10 cellular contexts compared by ENCODE assay signal in the genomic region with DNA sequence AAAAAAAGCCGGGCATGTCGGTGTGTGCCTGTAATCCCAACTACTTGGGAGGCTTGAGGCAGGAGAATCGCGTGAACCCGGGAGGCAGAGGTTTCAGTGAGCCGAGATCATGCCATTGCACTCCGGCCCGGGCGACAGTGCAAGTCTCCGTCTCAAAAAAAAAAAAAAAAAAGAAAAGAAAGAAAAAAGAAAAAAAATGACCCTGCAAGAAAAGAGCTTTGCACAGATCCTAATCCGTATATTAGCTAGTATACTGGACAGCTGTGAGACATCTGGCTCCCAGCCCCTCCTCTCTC. TPM values are rescaled to one million over a fixed set of nuclear protein-coding genes. Genes with fewer than 3 reads are reported as not detected.
DNase-seq lines count a peak whose midpoint lies in the region; ATAC-seq and TF ChIP-seq lines count a peak whose summit lies in the region.
"Had no signal": no experiment of that assay in that cellular context is flagged by ENCODE, and none has a peak within 500 bp of the region (broad histone marks: within the 10 kb centered on the region; RNA-seq: fewer than 3 reads in every experiment).

No MANE protein-coding gene starts in this region.

- H3K4me3 Mint-ChIP-seq in mesothelial cell of epicardium = peak overlapping the region; percentile 15

- WGBS in adipose tissue, 3 donors = 58 to 71% (median 70%) methylated on average over 10 to 11 of the region's 11 CpGs

- H3K27me3 ChIP-seq in right atrium auricular region (no peaks in the 10 kb centered on the region), uterus (no peaks in the 10 kb centered on the region)

- intact Hi-C loops in Right ventricle myocardium inferior (cut with DNase I) = loop anchor here (10.0 kb wide), 1 partner anchor 1431 kb away; no protein-coding TSS in a partner anchor
- intact Hi-C loops in uterus (cut with DNase I; ENCODE audit: low total_unique reads) = no loop called here

- H3K27ac Mint-ChIP-seq in mesothelial cell of epicardium = peak overlapping the region; percentile 99

- no peak for DNase-seq in right atrium auricular region (ENCODE audit: low spot score)
- no peak for DNase-seq in Right ventricle myocardium inferior (ENCODE audit: missing footprints)
- DNase-seq in mesothelial cell of epicardium (ENCODE audit: low spot score in 2 of 2, unreplicated experiment in 2 of 2) = no peak
- DNase-seq in uterus = no peak
- no peak for DNase-seq in SIG-M5 (lab: John Stamatoyannopoulos, UW)
- no peak for DNase-seq in iPS-NIHi11 (ENCODE audit: low spot score)
- DNase-seq: EL had no signal

- peak overlapping the region; percentile 97 to 99 for H3K27ac ChIP-seq in right atrium auricular region
- H3K27ac ChIP-seq in adipose tissue (ENCODE audit: low read depth, low read length) = peak overlapping the region; percentile 74
- H3K27ac ChIP-seq in uterus = peak overlapping the region; percentile 94 to 98

- H3K4me3 ChIP-seq in right atrium auricular region (peak overlapping the region in 1 of 2 donors; percentile 94), uterus (peak overlapping the region; percentile 52 to 61)

- H3K36me3 Mint-ChIP-seq in mesothelial cell of epicardium = no peaks in the 10 kb centered on the region

- H3K4me1 Mint-ChIP-seq in mesothelial cell of epicardium = peaks cover 32% of the 10 kb centered on the region

- TF ChIP-seq CTCF in right atrium auricular region (IDR thresholded peaks at IDR 0.05) (no peak), mesothelial cell of epicardium (IDR thresholded peaks at IDR 0.05; ENCODE audit: unreplicated experiment) (no peak), uterus (IDR thresholded peaks at IDR 0.05) (no peak)

- no peak for TF ChIP-seq POLR2A in uterus (IDR thresholded peaks at IDR 0.05)

- no peaks in the 10 kb centered on the region for H3K27me3 Mint-ChIP-seq in mesothelial cell of epicardium (ENCODE audit: low read depth)

- H3K4me1 ChIP-seq in right atrium auricular region (peaks cover 0 to 38% of the 10 kb centered on the region in 2 donors), uterus (peaks cover 0 to 24% of the 10 kb centered on the region in 2 donors)

- ATAC-seq in Right ventricle myocardium inferior = no peak
- no peak for ATAC-seq in HG02588 (IDR thresholded peaks at IDR 0.05; ENCODE audit: unreplicated experiment)

- H3K36me3 ChIP-seq in right atrium auricular region (no peaks in the 10 kb centered on the region), uterus (no peaks in the 10 kb centered on the region)

- H3K9me3 ChIP-seq in right atrium auricular region = no peaks in the 10 kb centered on the region
- no peaks in the 10 kb centered on the region for H3K9me3 ChIP-seq in uterus

- no peaks in the 10 kb centered on the region for H3K9me3 Mint-ChIP-seq in mesothelial cell of epicardium

RNA-seq across cellular contexts. Expression of a gene that starts 1.0 kb away (rescaled TPM):
- total RNA-seq in right atrium auricular region (10 to 100 TPM; 63.3 to 76.7 TPM), Right ventricle myocardium inferior (114 TPM), mesothelial cell of epicardium (192 to 200 TPM (median 194 TPM) in 3 replicates), uterus (100 to 1,000 TPM in 2 of 4 donors, 10 to 100 TPM in 2; 32.6 to 177 (median 95.2) TPM)
- polyA plus RNA-seq in adipose tissue = 100 to 1,000 TPM in 1 of 3 donors, 10 to 100 TPM in 2; 49.0 to 172 (median 64.1) TPM

RNA-seq across cellular contexts. Expression of a gene that starts 59.7 kb away (rescaled TPM):
- not detected for total RNA-seq in right atrium auricular region
- total RNA-seq in Right ventricle myocardium inferior = not detected
- polyA plus RNA-seq in adipose tissue = 1 to 10 TPM in 1 of 3 donors, under 1 TPM in 1, not detected in 1; 0.21 to 1.7 TPM
- 0.98 to 1.8 TPM (median 1.0 TPM) in 3 replicates for total RNA-seq in mesothelial cell of epicardium
- under 1 TPM in 2 of 4 donors, not detected in 2; 0.21 to 0.61 TPM for total RNA-seq in uterus
- total RNA-seq: endothelial cell of umbilical vein had no signal
- polyA plus RNA-seq: endothelial cell of umbilical vein had no signal
